In genomic region chr18:23504720-23505119, GRCh38 we compare ENCODE assay signal across 1 cellular context.
TF ChIP-seq lines count a peak whose summit lies in the region.

No MANE protein-coding gene starts in this region.

TF ChIP-seq in WTC11, 78 proteins besides CTCF, POLR2A, EP300 and RAD21 (continued from another document):
- TF ChIP-seq ARID4B (CRISPR knock-in tag; IDR thresholded peaks at IDR 0.05; ENCODE audit: borderline replicate concordance), result no peak
- TF ChIP-seq STAT6 (CRISPR knock-in tag; conservative IDR thresholded peaks at IDR 0.05; ENCODE audit: low read depth), result no peak
- no peak for TF ChIP-seq CREB1 (CRISPR knock-in tag; IDR thresholded peaks at IDR 0.05)
- TF ChIP-seq CDX4 (CRISPR knock-in tag; IDR thresholded peaks at IDR 0.05; ENCODE audit: borderline replicate concordance), result no peak
- TF ChIP-seq SMAD4 (CRISPR knock-in tag; IDR thresholded peaks at IDR 0.05), result no peak
- no peak for TF ChIP-seq ERG (CRISPR knock-in tag; IDR thresholded peaks at IDR 0.05)
- TF ChIP-seq NR3C1 (CRISPR knock-in tag; conservative IDR thresholded peaks at IDR 0.05; ENCODE audit: low read depth), result no peak
- no peak for TF ChIP-seq ZNF232 (CRISPR knock-in tag; IDR thresholded peaks at IDR 0.05)
TF ChIP-seq in WTC11: peak in this region for 0.
